In genomic region chr7:17370901-17371550, GRCh38 we compare ENCODE assay signal across 12 cellular contexts.
A peak's percentile ranks its signal among the peaks of the same experiment; 100 is the strongest.
DNase-seq lines count a peak whose midpoint lies in the region; FAIRE-seq and TF ChIP-seq lines count a peak whose summit lies in the region.
"Had no signal": no experiment of that assay in that cellular context is flagged by ENCODE, and none has a peak within 500 bp of the region (broad histone marks: within the 10 kb centered on the region; RNA-seq: fewer than 3 reads in every experiment).

No MANE protein-coding gene starts in this region.

- intact Hi-C loops in adrenal gland (cut with DNase I) (no loop called here), vagina (cut with DNase I) (no loop called here)

- no peaks in the 10 kb centered on the region for H3K9me1 ChIP-seq in keratinocyte (ENCODE audit: control insufficient read depth, extremely low read depth, insufficient read depth, low read length)

- no peaks in the 10 kb centered on the region for H3K79me2 ChIP-seq in keratinocyte (ENCODE audit: control insufficient read depth, insufficient read depth, low read length)

- H3K4me3 ChIP-seq in adrenal gland (no peak overlapping the region), keratinocyte (ENCODE audit: control insufficient read depth in 2 of 3, extremely low read depth in 1 of 3, insufficient read depth in 2 of 3, low read depth in 1 of 3, low read length in 3 of 3) (no peak overlapping the region), vagina (no peak overlapping the region)
- H3K4me3 ChIP-seq: gastrocnemius medialis, lung had no signal

- no peak for TF ChIP-seq CTCF in adrenal gland (IDR thresholded peaks at IDR 0.05)
- no peak for TF ChIP-seq CTCF in keratinocyte (optimal IDR thresholded peaks at IDR 0.05 in 1 of 3, IDR thresholded peaks at IDR 0.05 in 1 of 3, conservative IDR thresholded peaks at IDR 0.05 in 1 of 3; ENCODE audit: extremely low read depth in 1 of 3, insufficient read depth in 2 of 3, low read length in 3 of 3)
- no peak for TF ChIP-seq CTCF in vagina (IDR thresholded peaks at IDR 0.05)

- TF ChIP-seq POLR2A in adrenal gland (IDR thresholded peaks at IDR 0.05) (no peak), vagina (IDR thresholded peaks at IDR 0.05) (no peak)

- H3K9ac ChIP-seq in keratinocyte (ENCODE audit: control insufficient read depth, extremely low read depth, insufficient read depth, low read length), result peak overlapping the region; percentile 12

- no peak overlapping the region for H2AFZ ChIP-seq in keratinocyte (ENCODE audit: control insufficient read depth, low read length)

- peak; percentile 56 for FAIRE-seq in keratinocyte (lab: Jason Lieb, UNC)
- FAIRE-seq: HepG2 had no signal

- H3K36me3 ChIP-seq in adrenal gland (replicated peaks in 1 of 2), result no peaks in the 10 kb centered on the region
- H3K36me3 ChIP-seq in keratinocyte (ENCODE audit: control insufficient read depth in 2 of 2, extremely low read depth in 1 of 2, insufficient read depth in 2 of 2, low read length in 2 of 2), result no peaks in the 10 kb centered on the region
- no peaks in the 10 kb centered on the region for H3K36me3 ChIP-seq in vagina
- H3K36me3 ChIP-seq: gastrocnemius medialis had no signal

- DNase-seq in SKM-1 treated with dmso at 0.1 percent for 144 hours (lab: John Stamatoyannopoulos, UW; ENCODE audit: unreplicated experiment) (peak; percentile 34), SKM-1 (lab: John Stamatoyannopoulos, UW; ENCODE audit: unreplicated experiment) (no peak), adrenal gland (peak in 3 of 7 donors; percentile 32 to 48 (median 37)), keratinocyte (ENCODE audit: low read depth, low spot score) (no peak), vagina (ENCODE audit: extremely low spot score in 2 of 2) (no peak), middle frontal gyrus (ENCODE audit: extremely low spot score, low spot score) (no peak), DMS114 treated with DMSO at 0.1 percent for 48 hours (lab: John Stamatoyannopoulos, UW; ENCODE audit: unreplicated experiment) (no peak), HuH-7.5 (ENCODE audit: low spot score) (no peak)
- DNase-seq: activated CD4-positive, CD25-positive, alpha-beta regulatory T cell treated with anti-CD3 and anti-CD28 coated beads, Interleukin-2, amount 50 U/mL, for 72 hours; gastrocnemius medialis had no signal

- H3K4me2 ChIP-seq in keratinocyte (ENCODE audit: control insufficient read depth, extremely low read depth, insufficient read depth, low read depth, low read length), result peak overlapping the region; percentile 49

- H3K27ac ChIP-seq in adrenal gland (peak overlapping the region; percentile 15 to 79 (median 41)), keratinocyte (ENCODE audit: control insufficient read depth, insufficient read depth, low read length) (peak overlapping the region; percentile 92), vagina (peak overlapping the region; percentile 48)
- H3K27ac ChIP-seq: gastrocnemius medialis had no signal

- H3K27me3 ChIP-seq in adrenal gland, result no peaks in the 10 kb centered on the region
- H3K27me3 ChIP-seq in keratinocyte (ENCODE audit: control insufficient read depth, extremely low read depth, insufficient read depth, low read length), result no peaks in the 10 kb centered on the region
- H3K27me3 ChIP-seq in vagina, result no peaks in the 10 kb centered on the region
- H3K27me3 ChIP-seq: gastrocnemius medialis had no signal

- dilution Hi-C loops in keratinocyte (cut with MboI; ENCODE audit: extremely low pct_ligation_motif_present, low sequenced_read_pairs), result no loop called here

- H3K4me1 ChIP-seq in adrenal gland (replicated peaks in 1 of 2) (peaks cover 15 to 29% of the 10 kb centered on the region in 2 donors), keratinocyte (ENCODE audit: control insufficient read depth, extremely low read depth, insufficient read depth, low read length) (peaks cover 41% of the 10 kb centered on the region), vagina (peaks cover 30% of the 10 kb centered on the region)
- H3K4me1 ChIP-seq: gastrocnemius medialis had no signal

- WGBS in adrenal gland, 4 donors, result 51 to 68% (median 64%) methylated on average over 3 of the region's 3 CpGs

- H4K20me1 ChIP-seq in keratinocyte (ENCODE audit: control insufficient read depth, extremely low read depth, insufficient read depth, low read length), result no peaks in the 10 kb centered on the region

- H3K9me3 ChIP-seq in adrenal gland (replicated peaks in 1 of 3) (no peaks in the 10 kb centered on the region), keratinocyte (ENCODE audit: control insufficient read depth, low read depth, low read length) (no peaks in the 10 kb centered on the region), vagina (no peaks in the 10 kb centered on the region)
- H3K9me3 ChIP-seq: gastrocnemius medialis had no signal

Comparison
In these comparisons a context has a peak if more than half of its experiments do, and no peak if none do; other contexts are left out.
1. H3K27ac ChIP-seq: peak in every context shown above with its lines; median percentile 92 in keratinocyte; 48 in vagina; 41 in adrenal gland.